In genomic region chr10:26697163-26697921, GRCh38 we compare ENCODE assay signal across 8 cellular contexts. TPM values are rescaled to one million over a fixed set of nuclear protein-coding genes. Genes with fewer than 3 reads are reported as not detected.
DNase-seq lines count a peak whose midpoint lies in the region; ATAC-seq and TF ChIP-seq lines count a peak whose summit lies in the region.

Gene PDSS1 (plus strand): TSS chr10:26697701. CDS start chr10:26697712, 11 bp downstream.

- H3K27ac Mint-ChIP-seq in naive B cell: peak within 1 kb of the TSS; percentile 54 to 96 (median 82)

- no peak for TF ChIP-seq CTCF in esophagus squamous epithelium (IDR thresholded peaks at IDR 0.05)

- no peaks in the 10 kb centered on the region for H3K9me3 ChIP-seq in esophagus squamous epithelium

- peak within 1 kb of the TSS; percentile 82 to 99 (median 90) for H3K4me3 ChIP-seq in esophagus squamous epithelium

- DNase-seq in COR-L47 (lab: John Stamatoyannopoulos, UW) (peak; percentile 16), esophagus squamous epithelium (lab: John Stamatoyannopoulos, UW) (peak; percentile 18), naive B cell (peak; percentile 50)
- peak; percentile 83 to 87 for DNase-seq in activated T-cell treated with anti-CD3 and anti-CD28 coated beads, Interleukin-2, amount 50 U/mL, for 48 hours
- peak; percentile 26 to 71 (median 56) for DNase-seq in stimulated activated naive CD4-positive, alpha-beta T cell (lab: John Stamatoyannopoulos, UW)

- peak within 1 kb of the TSS; percentile 95 to 99 (median 98) for H3K4me3 Mint-ChIP-seq in naive B cell

- peaks cover 0 to 14% (median 0%) of the 10 kb centered on the region in 4 donors for H3K27me3 ChIP-seq in esophagus squamous epithelium

- H3K4me1 Mint-ChIP-seq in naive B cell: peaks cover 17 to 27% (median 27%) of the 10 kb centered on the region in 3 donors

- intact Hi-C loops in esophagus squamous epithelium (cut with DNase I): no loop called here

- H3K36me3 Mint-ChIP-seq in naive B cell: no peaks in the 10 kb centered on the region

- H3K4me1 ChIP-seq in esophagus squamous epithelium: peaks cover 3 to 26% (median 12%) of the 10 kb centered on the region in 3 donors

- no peaks in the 10 kb centered on the region for H3K36me3 ChIP-seq in esophagus squamous epithelium

- peak in 1 of 4 donors; percentile 67 for TF ChIP-seq POLR2A in esophagus squamous epithelium (IDR thresholded peaks at IDR 0.05)

- no peaks in the 10 kb centered on the region for H3K9me3 Mint-ChIP-seq in naive B cell

- WGBS in esophagus squamous epithelium, 2 donors: 0 to 2% methylated on average over 1 to 16 of the region's 82 CpGs

- peak within 1 kb of the TSS; percentile 90 to 94 (median 92) for H3K27ac ChIP-seq in esophagus squamous epithelium

- no peaks in the 10 kb centered on the region for H3K27me3 Mint-ChIP-seq in naive B cell

- peak; percentile 79 for ATAC-seq in GM19452 (IDR thresholded peaks at IDR 0.05; ENCODE audit: unreplicated experiment)
- peak; percentile 78 for ATAC-seq in HG03571 (IDR thresholded peaks at IDR 0.05; ENCODE audit: unreplicated experiment)
- peak; percentile 74 to 79 for ATAC-seq in naive B cell (ENCODE audit: low read depth in 2 of 2)

TF ChIP-seq in PFSK-1, 5 proteins besides CTCF, POLR2A, EP300 and RAD21:
- TF ChIP-seq TAF1 (IDR thresholded peaks at IDR 0.05; ENCODE audit: borderline replicate concordance, insufficient read depth, low read length): peak; percentile 52; the same call in 1 of the 2 replicates
- no peak for TF ChIP-seq REST (IDR thresholded peaks at IDR 0.05; ENCODE audit: insufficient read depth in 1 of 2, low read depth in 2 of 2, low read length in 2 of 2)
- peak; percentile 5 for TF ChIP-seq FOXP2 (optimal IDR thresholded peaks at IDR 0.05; ENCODE audit: borderline replicate concordance, extremely low read depth, extremely low read length, insufficient read depth)
- 0 out of 2 replicates have a peak, but pooled peaks have one; percentile 74 for TF ChIP-seq SIN3A (IDR thresholded peaks at IDR 0.05; ENCODE audit: borderline replicate concordance, insufficient read depth, low read length)
- peak; percentile 75 for TF ChIP-seq POLR2AphosphoS5 (IDR thresholded peaks at IDR 0.05; ENCODE audit: low read depth, low read length)

RNA-seq across cellular contexts. Expression of gene PDSS1, which starts in this region (rescaled TPM):
- 6.9 TPM for polyA plus RNA-seq in PFSK-1 (2012; ENCODE audit: insufficient read length, low read depth)
- total RNA-seq in esophagus squamous epithelium: 10 to 100 TPM in 3 of 4 donors, 1 to 10 TPM in 1; 7.7 to 21.1 (median 11.7) TPM
- polyA plus RNA-seq in naive B cell (ENCODE audit: low read depth in 6 of 6): 1 to 10 TPM in 5 of 6 donors, not detected in 1; 2.5 to 6.0 (median 2.6) TPM

Comparison
In these comparisons a context has a peak if more than half of its experiments do, and no peak if none do; other contexts are left out.
1. Peak in every context shown above with its lines: DNase-seq, ATAC-seq, H3K4me3 ChIP-seq and H3K27ac ChIP-seq.
2. DNase-seq: peak in every context shown above with its lines; median percentile 85 in activated T-cell treated with anti-CD3 and anti-CD28 coated beads, Interleukin-2, amount 50 U/mL, for 48 hours; 56 in stimulated activated naive CD4-positive, alpha-beta T cell; 50 in naive B cell; 18 in esophagus squamous epithelium; 16 in COR-L47.